ENCODE assay signal across 1 cellular context in the genomic region with DNA sequence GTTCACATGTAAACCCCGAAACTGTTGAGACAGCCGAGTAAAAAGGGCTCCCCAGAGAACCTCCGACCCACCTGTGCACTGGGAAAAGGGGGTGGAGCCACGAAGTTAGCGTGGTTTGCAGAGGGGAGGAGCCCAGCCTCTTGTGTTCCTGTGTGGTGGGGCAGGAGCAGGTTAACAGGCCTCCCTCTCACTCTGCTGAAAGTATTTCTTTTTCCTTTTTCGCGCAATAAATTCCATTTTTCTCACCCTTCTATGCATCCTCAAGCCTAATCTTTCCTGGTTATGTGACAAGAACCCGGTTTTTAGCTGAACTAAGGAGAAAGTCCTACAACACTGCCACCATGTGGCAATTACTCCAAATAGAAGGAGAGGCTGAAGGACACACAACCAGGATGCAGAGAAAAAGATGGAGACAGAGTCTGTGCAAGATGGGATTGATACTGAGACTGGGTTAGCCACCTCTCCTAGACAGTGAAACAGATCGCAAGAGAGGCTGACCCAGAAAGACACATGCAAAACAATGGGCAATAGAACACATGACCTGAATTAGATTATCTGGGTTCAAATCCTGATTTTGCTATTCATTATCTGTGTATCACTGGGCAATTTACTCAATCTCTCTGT.
TF ChIP-seq lines count a peak whose summit lies in the region.

No MANE protein-coding gene starts in this region.

TF ChIP-seq in HepG2, 621 proteins besides CTCF, POLR2A, EP300 and RAD21 (continued from another document):
- TF ChIP-seq, protein P1, sequence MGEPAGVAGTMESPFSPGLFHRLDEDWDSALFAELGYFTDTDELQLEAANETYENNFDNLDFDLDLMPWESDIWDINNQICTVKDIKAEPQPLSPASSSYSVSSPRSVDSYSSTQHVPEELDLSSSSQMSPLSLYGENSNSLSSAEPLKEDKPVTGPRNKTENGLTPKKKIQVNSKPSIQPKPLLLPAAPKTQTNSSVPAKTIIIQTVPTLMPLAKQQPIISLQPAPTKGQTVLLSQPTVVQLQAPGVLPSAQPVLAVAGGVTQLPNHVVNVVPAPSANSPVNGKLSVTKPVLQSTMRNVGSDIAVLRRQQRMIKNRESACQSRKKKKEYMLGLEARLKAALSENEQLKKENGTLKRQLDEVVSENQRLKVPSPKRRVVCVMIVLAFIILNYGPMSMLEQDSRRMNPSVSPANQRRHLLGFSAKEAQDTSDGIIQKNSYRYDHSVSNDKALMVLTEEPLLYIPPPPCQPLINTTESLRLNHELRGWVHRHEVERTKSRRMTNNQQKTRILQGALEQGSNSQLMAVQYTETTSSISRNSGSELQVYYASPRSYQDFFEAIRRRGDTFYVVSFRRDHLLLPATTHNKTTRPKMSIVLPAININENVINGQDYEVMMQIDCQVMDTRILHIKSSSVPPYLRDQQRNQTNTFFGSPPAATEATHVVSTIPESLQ (CRISPR knock-in tag; conservative IDR thresholded peaks at IDR 0.05), result no peak
- TF ChIP-seq STAT5B (CRISPR knock-in tag; IDR thresholded peaks at IDR 0.05), result no peak
- TF ChIP-seq RXRA (CRISPR knock-in tag; IDR thresholded peaks at IDR 0.05), result no peak
- TF ChIP-seq, protein P2, sequence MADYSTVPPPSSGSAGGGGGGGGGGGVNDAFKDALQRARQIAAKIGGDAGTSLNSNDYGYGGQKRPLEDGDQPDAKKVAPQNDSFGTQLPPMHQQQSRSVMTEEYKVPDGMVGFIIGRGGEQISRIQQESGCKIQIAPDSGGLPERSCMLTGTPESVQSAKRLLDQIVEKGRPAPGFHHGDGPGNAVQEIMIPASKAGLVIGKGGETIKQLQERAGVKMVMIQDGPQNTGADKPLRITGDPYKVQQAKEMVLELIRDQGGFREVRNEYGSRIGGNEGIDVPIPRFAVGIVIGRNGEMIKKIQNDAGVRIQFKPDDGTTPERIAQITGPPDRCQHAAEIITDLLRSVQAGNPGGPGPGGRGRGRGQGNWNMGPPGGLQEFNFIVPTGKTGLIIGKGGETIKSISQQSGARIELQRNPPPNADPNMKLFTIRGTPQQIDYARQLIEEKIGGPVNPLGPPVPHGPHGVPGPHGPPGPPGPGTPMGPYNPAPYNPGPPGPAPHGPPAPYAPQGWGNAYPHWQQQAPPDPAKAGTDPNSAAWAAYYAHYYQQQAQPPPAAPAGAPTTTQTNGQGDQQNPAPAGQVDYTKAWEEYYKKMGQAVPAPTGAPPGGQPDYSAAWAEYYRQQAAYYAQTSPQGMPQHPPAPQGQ (CRISPR knock-in tag; IDR thresholded peaks at IDR 0.05; ENCODE audit: borderline replicate concordance), result no peak
- TF ChIP-seq, protein P3, sequence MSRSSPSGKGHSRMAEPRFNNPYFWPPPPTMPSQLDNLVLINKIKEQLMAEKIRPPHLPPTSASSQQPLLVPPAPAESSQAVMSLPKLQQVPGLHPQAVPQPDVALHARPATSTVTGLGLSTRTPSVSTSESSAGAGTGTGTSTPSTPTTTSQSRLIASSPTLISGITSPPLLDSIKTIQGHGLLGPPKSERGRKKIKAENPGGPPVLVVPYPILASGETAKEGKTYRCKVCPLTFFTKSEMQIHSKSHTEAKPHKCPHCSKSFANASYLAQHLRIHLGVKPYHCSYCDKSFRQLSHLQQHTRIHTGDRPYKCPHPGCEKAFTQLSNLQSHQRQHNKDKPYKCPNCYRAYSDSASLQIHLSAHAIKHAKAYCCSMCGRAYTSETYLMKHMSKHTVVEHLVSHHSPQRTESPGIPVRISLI (CRISPR knock-in tag; IDR thresholded peaks at IDR 0.05; ENCODE audit: borderline replicate concordance), result no peak
- no peak for TF ChIP-seq ZFP41 (CRISPR knock-in tag; IDR thresholded peaks at IDR 0.05; ENCODE audit: borderline replicate concordance)
- TF ChIP-seq ZNF317 (CRISPR knock-in tag; IDR thresholded peaks at IDR 0.05), result no peak
- no peak for TF ChIP-seq ZNF343 (CRISPR knock-in tag; IDR thresholded peaks at IDR 0.05)
